ENCODE assay signal across 1 cellular context in the genomic region with DNA sequence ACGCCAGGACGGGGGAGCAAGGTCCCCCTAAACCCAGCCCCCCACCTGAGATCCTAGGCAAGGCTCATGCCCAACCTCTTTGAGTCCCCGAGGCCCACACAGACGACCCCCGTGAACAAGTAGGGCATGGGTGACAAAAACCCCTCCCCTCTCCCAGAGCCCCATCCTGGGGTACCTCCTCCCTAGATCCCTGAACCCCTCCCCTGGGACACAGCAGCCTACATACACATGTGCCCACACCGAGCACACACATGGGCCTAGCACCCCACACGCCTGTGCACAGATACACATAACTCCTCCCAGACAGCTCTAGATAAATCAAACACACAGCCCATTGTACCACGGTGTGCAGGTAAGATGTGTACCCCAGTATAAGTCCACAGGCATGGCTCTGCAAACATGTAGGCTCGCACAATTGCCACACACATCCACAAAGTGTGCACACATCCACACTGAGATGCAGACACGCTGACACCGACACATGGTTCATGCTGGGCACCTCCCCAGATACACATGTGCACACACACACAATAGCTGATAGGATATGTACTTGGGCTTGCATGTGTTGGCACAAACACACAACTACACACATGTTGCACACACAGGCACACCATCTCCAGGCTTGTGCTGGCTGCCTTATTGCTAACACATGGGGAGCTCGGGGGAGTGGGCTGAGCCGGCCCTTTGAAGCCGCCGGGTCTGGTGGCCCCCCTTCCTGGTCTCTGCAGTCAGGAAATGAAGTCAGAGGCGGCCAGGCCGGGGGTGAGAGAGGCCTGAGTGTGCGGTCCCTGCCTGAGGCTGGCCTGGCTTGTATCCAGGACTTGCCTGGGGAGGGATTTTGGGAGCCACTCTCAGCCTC.
TF ChIP-seq lines count a peak whose summit lies in the region.

No MANE protein-coding gene starts in this region.

TF ChIP-seq in HepG2, 621 proteins besides CTCF, POLR2A, EP300 and RAD21 (continued from another document):
- TF ChIP-seq, protein P1, sequence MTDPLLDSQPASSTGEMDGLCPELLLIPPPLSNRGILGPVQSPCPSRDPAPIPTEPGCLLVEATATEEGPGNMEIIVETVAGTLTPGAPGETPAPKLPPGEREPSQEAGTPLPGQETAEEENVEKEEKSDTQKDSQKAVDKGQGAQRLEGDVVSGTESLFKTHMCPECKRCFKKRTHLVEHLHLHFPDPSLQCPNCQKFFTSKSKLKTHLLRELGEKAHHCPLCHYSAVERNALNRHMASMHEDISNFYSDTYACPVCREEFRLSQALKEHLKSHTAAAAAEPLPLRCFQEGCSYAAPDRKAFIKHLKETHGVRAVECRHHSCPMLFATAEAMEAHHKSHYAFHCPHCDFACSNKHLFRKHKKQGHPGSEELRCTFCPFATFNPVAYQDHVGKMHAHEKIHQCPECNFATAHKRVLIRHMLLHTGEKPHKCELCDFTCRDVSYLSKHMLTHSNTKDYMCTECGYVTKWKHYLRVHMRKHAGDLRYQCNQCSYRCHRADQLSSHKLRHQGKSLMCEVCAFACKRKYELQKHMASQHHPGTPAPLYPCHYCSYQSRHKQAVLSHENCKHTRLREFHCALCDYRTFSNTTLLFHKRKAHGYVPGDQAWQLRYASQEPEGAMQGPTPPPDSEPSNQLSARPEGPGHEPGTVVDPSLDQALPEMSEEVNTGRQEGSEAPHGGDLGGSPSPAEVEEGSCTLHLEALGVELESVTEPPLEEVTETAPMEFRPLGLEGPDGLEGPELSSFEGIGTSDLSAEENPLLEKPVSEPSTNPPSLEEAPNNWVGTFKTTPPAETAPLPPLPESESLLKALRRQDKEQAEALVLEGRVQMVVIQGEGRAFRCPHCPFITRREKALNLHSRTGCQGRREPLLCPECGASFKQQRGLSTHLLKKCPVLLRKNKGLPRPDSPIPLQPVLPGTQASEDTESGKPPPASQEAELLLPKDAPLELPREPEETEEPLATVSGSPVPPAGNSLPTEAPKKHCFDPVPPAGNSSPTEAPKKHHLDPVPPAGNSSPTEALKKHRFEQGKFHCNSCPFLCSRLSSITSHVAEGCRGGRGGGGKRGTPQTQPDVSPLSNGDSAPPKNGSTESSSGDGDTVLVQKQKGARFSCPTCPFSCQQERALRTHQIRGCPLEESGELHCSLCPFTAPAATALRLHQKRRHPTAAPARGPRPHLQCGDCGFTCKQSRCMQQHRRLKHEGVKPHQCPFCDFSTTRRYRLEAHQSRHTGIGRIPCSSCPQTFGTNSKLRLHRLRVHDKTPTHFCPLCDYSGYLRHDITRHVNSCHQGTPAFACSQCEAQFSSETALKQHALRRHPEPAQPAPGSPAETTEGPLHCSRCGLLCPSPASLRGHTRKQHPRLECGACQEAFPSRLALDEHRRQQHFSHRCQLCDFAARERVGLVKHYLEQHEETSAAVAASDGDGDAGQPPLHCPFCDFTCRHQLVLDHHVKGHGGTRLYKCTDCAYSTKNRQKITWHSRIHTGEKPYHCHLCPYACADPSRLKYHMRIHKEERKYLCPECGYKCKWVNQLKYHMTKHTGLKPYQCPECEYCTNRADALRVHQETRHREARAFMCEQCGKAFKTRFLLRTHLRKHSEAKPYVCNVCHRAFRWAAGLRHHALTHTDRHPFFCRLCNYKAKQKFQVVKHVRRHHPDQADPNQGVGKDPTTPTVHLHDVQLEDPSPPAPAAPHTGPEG (CRISPR knock-in tag; IDR thresholded peaks at IDR 0.05) = no peak
- TF ChIP-seq TEAD2 (CRISPR knock-in tag; IDR thresholded peaks at IDR 0.05) (no peak), ZNF556 (CRISPR knock-in tag; IDR thresholded peaks at IDR 0.05; ENCODE audit: borderline replicate concordance) (no peak), ZNF75D (CRISPR knock-in tag; IDR thresholded peaks at IDR 0.05; ENCODE audit: borderline replicate concordance) (no peak), YY1 (IDR thresholded peaks at IDR 0.05; ENCODE audit: insufficient read depth, insufficient replicate concordance, low read depth, low read length) (no peak), HNRNPH1 (optimal IDR thresholded peaks at IDR 0.05; ENCODE audit: low read depth, low read length) (no peak), NFATC3 (CRISPR knock-in tag; IDR thresholded peaks at IDR 0.05) (no peak), PHB2 (IDR thresholded peaks at IDR 0.05; ENCODE audit: partially characterized antibody) (no peak), ZBTB7B (CRISPR knock-in tag; IDR thresholded peaks at IDR 0.05) (peak; percentile 33; the same call in 1 of the 2 replicates), RFX1 (IDR thresholded peaks at IDR 0.05) (no peak), TMF1 (CRISPR knock-in tag; IDR thresholded peaks at IDR 0.05; ENCODE audit: low read depth) (no peak), HCFC1 (IDR thresholded peaks at IDR 0.05; ENCODE audit: low read depth, low read length) (no peak), ZMYM2 (CRISPR knock-in tag; IDR thresholded peaks at IDR 0.05) (no peak), RXRB (CRISPR knock-in tag; IDR thresholded peaks at IDR 0.05; ENCODE audit: borderline replicate concordance) (no peak), ZNF850 (CRISPR knock-in tag; conservative IDR thresholded peaks at IDR 0.05) (no peak), ZNF296 (CRISPR knock-in tag; conservative IDR thresholded peaks at IDR 0.05) (no peak), ZNF446 (CRISPR knock-in tag; IDR thresholded peaks at IDR 0.05) (no peak), ZNF20 (CRISPR knock-in tag; IDR thresholded peaks at IDR 0.05) (no peak), ZNF143 (CRISPR knock-in tag; IDR thresholded peaks at IDR 0.05) (no peak)
- TF ChIP-seq, protein P2, sequence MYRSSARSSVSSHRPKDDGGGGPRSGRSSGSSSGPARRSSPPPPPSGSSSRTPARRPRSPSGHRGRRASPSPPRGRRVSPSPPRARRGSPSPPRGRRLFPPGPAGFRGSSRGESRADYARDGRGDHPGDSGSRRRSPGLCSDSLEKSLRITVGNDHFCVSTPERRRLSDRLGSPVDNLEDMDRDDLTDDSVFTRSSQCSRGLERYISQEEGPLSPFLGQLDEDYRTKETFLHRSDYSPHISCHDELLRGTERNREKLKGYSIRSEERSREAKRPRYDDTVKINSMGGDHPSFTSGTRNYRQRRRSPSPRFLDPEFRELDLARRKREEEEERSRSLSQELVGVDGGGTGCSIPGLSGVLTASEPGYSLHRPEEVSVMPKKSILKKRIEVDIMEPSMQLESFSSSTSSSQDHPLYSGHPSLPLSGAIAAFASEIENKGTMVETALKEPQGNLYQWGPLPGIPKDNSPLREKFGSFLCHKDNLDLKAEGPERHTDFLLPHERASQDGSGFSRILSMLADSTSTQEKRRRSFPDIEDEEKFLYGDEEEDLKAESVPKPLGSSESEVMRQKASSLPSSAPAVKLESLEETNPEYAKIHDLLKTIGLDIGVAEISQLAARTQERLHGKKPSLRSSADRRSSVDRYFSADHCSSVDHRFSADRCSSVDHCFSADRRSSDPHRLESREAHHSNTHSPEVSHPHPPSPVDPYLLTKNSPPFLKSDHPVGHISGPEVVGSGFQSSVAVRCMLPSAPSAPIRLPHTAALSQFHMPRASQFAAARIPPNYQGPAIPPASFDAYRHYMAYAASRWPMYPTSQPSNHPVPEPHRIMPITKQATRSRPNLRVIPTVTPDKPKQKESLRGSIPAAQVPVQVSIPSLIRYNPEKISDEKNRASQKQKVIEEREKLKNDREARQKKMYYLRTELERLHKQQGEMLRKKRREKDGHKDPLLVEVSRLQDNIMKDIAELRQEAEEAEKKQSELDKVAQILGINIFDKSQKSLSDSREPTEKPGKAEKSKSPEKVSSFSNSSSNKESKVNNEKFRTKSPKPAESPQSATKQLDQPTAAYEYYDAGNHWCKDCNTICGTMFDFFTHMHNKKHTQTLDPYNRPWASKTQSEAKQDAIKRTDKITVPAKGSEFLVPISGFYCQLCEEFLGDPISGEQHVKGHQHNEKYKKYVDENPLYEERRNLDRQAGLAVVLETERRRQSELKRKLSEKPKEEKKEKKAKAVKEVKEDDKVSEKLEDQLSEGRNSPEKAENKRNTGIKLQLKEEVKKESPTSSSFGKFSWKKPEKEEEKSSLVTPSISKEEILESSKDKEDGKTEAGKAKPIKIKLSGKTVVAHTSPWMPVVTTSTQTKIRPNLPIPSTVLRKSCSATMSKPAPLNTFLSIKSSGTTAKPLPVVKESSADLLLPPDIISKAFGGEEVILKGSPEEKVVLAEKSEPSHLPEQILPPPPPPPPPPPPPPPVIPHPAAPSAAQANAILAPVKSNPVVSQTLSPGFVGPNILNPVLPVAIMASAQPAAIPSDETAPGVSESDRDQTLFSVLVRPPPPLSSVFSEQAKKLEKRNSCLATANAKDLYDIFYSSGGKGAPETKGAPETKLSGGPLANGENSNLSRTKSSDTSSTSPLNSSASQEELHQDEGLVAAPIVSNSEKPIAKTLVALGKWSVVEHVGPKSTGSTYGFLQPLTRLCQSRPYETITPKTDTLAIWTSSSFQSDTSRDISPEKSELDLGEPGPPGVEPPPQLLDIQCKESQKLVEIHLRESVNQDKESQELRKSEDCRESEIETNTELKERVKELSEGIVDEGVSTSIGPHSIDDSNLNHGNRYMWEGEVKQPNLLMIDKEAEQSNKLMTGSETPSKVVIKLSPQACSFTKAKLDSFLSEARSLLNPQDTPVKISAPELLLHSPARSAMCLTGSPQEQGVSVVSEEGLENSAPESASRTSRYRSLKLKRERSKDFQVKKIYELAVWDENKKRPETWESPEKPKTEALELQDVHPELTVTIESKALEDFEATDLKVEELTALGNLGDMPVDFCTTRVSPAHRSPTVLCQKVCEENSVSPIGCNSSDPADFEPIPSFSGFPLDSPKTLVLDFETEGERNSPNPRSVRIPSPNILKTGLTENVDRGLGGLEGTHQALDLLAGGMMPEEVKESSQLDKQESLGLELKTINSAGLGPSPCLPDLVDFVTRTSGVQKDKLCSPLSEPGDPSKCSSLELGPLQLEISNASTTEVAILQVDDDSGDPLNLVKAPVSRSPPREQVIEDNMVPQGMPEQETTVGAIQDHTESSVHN (CRISPR knock-in tag; IDR thresholded peaks at IDR 0.05) = no peak
- TF ChIP-seq, protein P3, sequence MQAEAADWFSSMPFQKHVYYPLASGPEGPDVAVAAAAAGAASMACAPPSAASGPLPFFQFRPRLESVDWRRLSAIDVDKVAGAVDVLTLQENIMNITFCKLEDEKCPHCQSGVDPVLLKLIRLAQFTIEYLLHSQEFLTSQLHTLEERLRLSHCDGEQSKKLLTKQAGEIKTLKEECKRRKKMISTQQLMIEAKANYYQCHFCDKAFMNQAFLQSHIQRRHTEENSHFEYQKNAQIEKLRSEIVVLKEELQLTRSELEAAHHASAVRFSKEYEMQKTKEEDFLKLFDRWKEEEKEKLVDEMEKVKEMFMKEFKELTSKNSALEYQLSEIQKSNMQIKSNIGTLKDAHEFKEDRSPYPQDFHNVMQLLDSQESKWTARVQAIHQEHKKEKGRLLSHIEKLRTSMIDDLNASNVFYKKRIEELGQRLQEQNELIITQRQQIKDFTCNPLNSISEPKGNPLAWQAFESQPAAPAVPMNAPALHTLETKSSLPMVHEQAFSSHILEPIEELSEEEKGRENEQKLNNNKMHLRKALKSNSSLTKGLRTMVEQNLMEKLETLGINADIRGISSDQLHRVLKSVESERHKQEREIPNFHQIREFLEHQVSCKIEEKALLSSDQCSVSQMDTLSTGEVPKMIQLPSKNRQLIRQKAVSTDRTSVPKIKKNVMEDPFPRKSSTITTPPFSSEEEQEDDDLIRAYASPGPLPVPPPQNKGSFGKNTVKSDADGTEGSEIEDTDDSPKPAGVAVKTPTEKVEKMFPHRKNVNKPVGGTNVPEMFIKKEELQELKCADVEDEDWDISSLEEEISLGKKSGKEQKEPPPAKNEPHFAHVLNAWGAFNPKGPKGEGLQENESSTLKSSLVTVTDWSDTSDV (CRISPR knock-in tag; IDR thresholded peaks at IDR 0.05) = no peak
- TF ChIP-seq, protein P4, sequence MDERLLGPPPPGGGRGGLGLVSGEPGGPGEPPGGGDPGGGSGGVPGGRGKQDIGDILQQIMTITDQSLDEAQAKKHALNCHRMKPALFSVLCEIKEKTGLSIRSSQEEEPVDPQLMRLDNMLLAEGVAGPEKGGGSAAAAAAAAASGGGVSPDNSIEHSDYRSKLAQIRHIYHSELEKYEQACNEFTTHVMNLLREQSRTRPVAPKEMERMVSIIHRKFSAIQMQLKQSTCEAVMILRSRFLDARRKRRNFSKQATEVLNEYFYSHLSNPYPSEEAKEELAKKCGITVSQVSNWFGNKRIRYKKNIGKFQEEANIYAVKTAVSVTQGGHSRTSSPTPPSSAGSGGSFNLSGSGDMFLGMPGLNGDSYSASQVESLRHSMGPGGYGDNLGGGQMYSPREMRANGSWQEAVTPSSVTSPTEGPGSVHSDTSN (CRISPR knock-in tag; IDR thresholded peaks at IDR 0.05) = no peak
- TF ChIP-seq, protein P5, sequence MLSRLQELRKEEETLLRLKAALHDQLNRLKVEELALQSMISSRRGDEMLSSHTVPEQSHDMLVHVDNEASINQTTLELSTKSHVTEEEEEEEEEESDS (CRISPR knock-in tag; IDR thresholded peaks at IDR 0.05; ENCODE audit: borderline replicate concordance) = no peak
- TF ChIP-seq, protein P6, sequence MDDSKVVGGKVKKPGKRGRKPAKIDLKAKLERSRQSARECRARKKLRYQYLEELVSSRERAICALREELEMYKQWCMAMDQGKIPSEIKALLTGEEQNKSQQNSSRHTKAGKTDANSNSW (CRISPR knock-in tag; IDR thresholded peaks at IDR 0.05; ENCODE audit: borderline replicate concordance) = no peak
- TF ChIP-seq, protein P7, sequence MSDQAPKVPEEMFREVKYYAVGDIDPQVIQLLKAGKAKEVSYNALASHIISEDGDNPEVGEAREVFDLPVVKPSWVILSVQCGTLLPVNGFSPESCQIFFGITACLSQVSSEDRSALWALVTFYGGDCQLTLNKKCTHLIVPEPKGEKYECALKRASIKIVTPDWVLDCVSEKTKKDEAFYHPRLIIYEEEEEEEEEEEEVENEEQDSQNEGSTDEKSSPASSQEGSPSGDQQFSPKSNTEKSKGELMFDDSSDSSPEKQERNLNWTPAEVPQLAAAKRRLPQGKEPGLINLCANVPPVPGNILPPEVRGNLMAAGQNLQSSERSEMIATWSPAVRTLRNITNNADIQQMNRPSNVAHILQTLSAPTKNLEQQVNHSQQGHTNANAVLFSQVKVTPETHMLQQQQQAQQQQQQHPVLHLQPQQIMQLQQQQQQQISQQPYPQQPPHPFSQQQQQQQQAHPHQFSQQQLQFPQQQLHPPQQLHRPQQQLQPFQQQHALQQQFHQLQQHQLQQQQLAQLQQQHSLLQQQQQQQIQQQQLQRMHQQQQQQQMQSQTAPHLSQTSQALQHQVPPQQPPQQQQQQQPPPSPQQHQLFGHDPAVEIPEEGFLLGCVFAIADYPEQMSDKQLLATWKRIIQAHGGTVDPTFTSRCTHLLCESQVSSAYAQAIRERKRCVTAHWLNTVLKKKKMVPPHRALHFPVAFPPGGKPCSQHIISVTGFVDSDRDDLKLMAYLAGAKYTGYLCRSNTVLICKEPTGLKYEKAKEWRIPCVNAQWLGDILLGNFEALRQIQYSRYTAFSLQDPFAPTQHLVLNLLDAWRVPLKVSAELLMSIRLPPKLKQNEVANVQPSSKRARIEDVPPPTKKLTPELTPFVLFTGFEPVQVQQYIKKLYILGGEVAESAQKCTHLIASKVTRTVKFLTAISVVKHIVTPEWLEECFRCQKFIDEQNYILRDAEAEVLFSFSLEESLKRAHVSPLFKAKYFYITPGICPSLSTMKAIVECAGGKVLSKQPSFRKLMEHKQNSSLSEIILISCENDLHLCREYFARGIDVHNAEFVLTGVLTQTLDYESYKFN (CRISPR knock-in tag; conservative IDR thresholded peaks at IDR 0.05) = no peak; the same call in 1 of the 2 replicates
